Comparison of ENCODE assay signal across 8 cellular contexts in genomic region chr3:100603449-100603848, GRCh38. TPM values are rescaled to one million over a fixed set of nuclear protein-coding genes. Genes with fewer than 3 reads are reported as not detected.
A peak's percentile ranks its signal among the peaks of the same experiment; 100 is the strongest.
DNase-seq lines count a peak whose midpoint lies in the region; ATAC-seq and TF ChIP-seq lines count a peak whose summit lies in the region.

No MANE protein-coding gene starts in this region.

- peak overlapping the region in 7 of 10 donors; percentile 11 to 70 (median 53) for H3K4me3 Mint-ChIP-seq in naive thymus-derived CD8-positive, alpha-beta T cell

- ATAC-seq in HG02798 (IDR thresholded peaks at IDR 0.05; ENCODE audit: poor library complexity, unreplicated experiment), result peak; percentile 37
- ATAC-seq in naive thymus-derived CD8-positive, alpha-beta T cell, result no peak

- H3K4me3 ChIP-seq in AG04450 (ENCODE audit: low read depth, low read length) (no peak overlapping the region), NT2/D1 (ENCODE audit: insufficient read length, low read depth) (no peak overlapping the region), choroid plexus epithelial cell (ENCODE audit: low read depth, low read length) (no peak overlapping the region)

- no peaks in the 10 kb centered on the region for H3K4me1 ChIP-seq in NT2/D1 (ENCODE audit: insufficient read depth, insufficient read length)

- peak; percentile 68 for TF ChIP-seq CTCF in AG04450 (IDR thresholded peaks at IDR 0.05; ENCODE audit: low read depth, low read length)
- TF ChIP-seq CTCF in GM10248 (IDR thresholded peaks at IDR 0.05; ENCODE audit: control extremely low read depth, extremely low read depth, low read depth, missing control alignments), result peak; percentile 36
- TF ChIP-seq CTCF in choroid plexus epithelial cell (conservative IDR thresholded peaks at IDR 0.05; ENCODE audit: low read depth, low read length), result peak; percentile 82

- DNase-seq in AG04450 (ENCODE audit: low read depth, low spot score) (no peak), GM10248 (ENCODE audit: extremely low spot score) (peak; percentile 18), NT2/D1 (ENCODE audit: low read depth, low spot score) (peak; percentile 39), choroid plexus epithelial cell (ENCODE audit: low read depth) (peak; percentile 75), substantia nigra (lab: John Stamatoyannopoulos, UW) (no peak)
- no peak for DNase-seq in naive thymus-derived CD8-positive, alpha-beta T cell
- DNase-seq in central memory CD4-positive, alpha-beta T cell, result no peak

- POLR2A ChIA-PET in AG04450 (lab: Yijun Ruan, JAX), result no interaction called here
- POLR2A ChIA-PET in GM10248 (lab: Yijun Ruan, JAX), result interaction anchor here (0.6 kb wide), 1 partner anchor 116 kb away, joined by 4 read pairs; no protein-coding TSS in a partner anchor
- POLR2A ChIA-PET in naive thymus-derived CD8-positive, alpha-beta T cell (lab: Charles Lee), result no interaction called here

- H3K27me3 ChIP-seq in AG04450 (ENCODE audit: control insufficient read depth, insufficient read depth, low read length) (peaks cover 2% of the 10 kb centered on the region), NT2/D1 (ENCODE audit: insufficient read depth, insufficient read length) (no peaks in the 10 kb centered on the region)

- H3K4me1 Mint-ChIP-seq in naive thymus-derived CD8-positive, alpha-beta T cell, result peaks cover 15 to 21% (median 20%) of the 10 kb centered on the region in 4 donors

- H3K9ac ChIP-seq in NT2/D1 (ENCODE audit: insufficient read length, low read depth), result no peak overlapping the region

- CTCF ChIA-PET in AG04450 (lab: Charles Lee), result interaction anchor here (0.5 to 3.1 kb wide), 16 partner anchors 10 to 793 kb away, joined by 3 to 23 read pairs (median 5); no protein-coding TSS in a partner anchor
- CTCF ChIA-PET in GM10248 (lab: Yijun Ruan, JAX), result interaction anchor here (0.7 to 8.2 kb wide), 8 partner anchors 12 to 286 kb away, joined by 3 to 78 read pairs (median 4); no protein-coding TSS in a partner anchor

- H3K36me3 ChIP-seq in NT2/D1 (ENCODE audit: insufficient read depth, insufficient read length, low read length), result no peaks in the 10 kb centered on the region

- no peaks in the 10 kb centered on the region for H3K9me3 ChIP-seq in AG04450 (ENCODE audit: control insufficient read depth, insufficient read depth, low read length)
- no peaks in the 10 kb centered on the region for H3K9me3 ChIP-seq in NT2/D1 (ENCODE audit: insufficient read depth, low read length)

- peak overlapping the region in 2 of 10 donors; percentile 3 to 41 for H3K27ac Mint-ChIP-seq in naive thymus-derived CD8-positive, alpha-beta T cell

- peaks cover 4 to 10% (median 6%) of the 10 kb centered on the region in 5 donors for H3K27me3 Mint-ChIP-seq in naive thymus-derived CD8-positive, alpha-beta T cell

- peaks cover 0 to 15% (median 4%) of the 10 kb centered on the region in 9 donors for H3K9me3 Mint-ChIP-seq in naive thymus-derived CD8-positive, alpha-beta T cell

- H3K36me3 Mint-ChIP-seq in naive thymus-derived CD8-positive, alpha-beta T cell, result peaks cover 0 to 6% (median 0%) of the 10 kb centered on the region in 3 donors

- H3K27ac ChIP-seq in AG04450 (ENCODE audit: low read depth, low read length) (peak overlapping the region; percentile 21), substantia nigra (ENCODE audit: low read depth, low read length, poor library complexity, severe bottlenecking) (no peak overlapping the region)

RNA-seq across cellular contexts. Expression of gene ADGRG7, which starts 6.0 kb away (rescaled TPM):
- not detected in 2 replicates for polyA plus RNA-seq in AG04450 (2011; rRNA removed)
- not detected in 2 replicates for polyA minus RNA-seq in AG04450 (2011; rRNA and poly(A)+ RNA removed)
- not detected for total RNA-seq in naive thymus-derived CD8-positive, alpha-beta T cell
- polyA plus RNA-seq in naive thymus-derived CD8-positive, alpha-beta T cell, result not detected

Comparison
In these comparisons a context has a peak if more than half of its experiments do, and no peak if none do; other contexts are left out.
1. DNase-seq: peak in GM10248 (single experiment), NT2/D1 (single experiment) and choroid plexus epithelial cell (single experiment); none in AG04450 (single experiment), naive thymus-derived CD8-positive, alpha-beta T cell (0 of 10), central memory CD4-positive, alpha-beta T cell (single experiment) and substantia nigra (0 of 49).
2. Peak in every context shown above with its lines, with median percentiles within 50 percentile points of each other: CTCF ChIP-seq.